ENCODE assay signal across 1 cellular context in genomic region chr12:74791365-74791764, GRCh38.
TF ChIP-seq lines count a peak whose summit lies in the region.

No MANE protein-coding gene starts in this region.

TF ChIP-seq in SK-N-SH treated with all-trans-retinoic acid at 6 μM for 48 hours, 23 proteins besides CTCF, POLR2A, EP300 and RAD21 (continued from another document):
- TF ChIP-seq TSHZ2 (CRISPR knock-in tag; IDR thresholded peaks at IDR 0.05) (no peak), BACH2 (CRISPR knock-in tag; IDR thresholded peaks at IDR 0.05; ENCODE audit: borderline replicate concordance) (no peak), GLIS3 (CRISPR knock-in tag; IDR thresholded peaks at IDR 0.05) (no peak), ZNF8 (CRISPR knock-in tag; IDR thresholded peaks at IDR 0.05) (no peak), ZNF565 (CRISPR knock-in tag; conservative IDR thresholded peaks at IDR 0.05; ENCODE audit: low read depth) (no peak), OSR1 (CRISPR knock-in tag; IDR thresholded peaks at IDR 0.05) (no peak), TCF4 (CRISPR knock-in tag; IDR thresholded peaks at IDR 0.05; ENCODE audit: borderline replicate concordance) (no peak), SNAI2 (CRISPR knock-in tag; IDR thresholded peaks at IDR 0.05) (no peak), ZFP3 (CRISPR knock-in tag; IDR thresholded peaks at IDR 0.05) (no peak), TOX (CRISPR knock-in tag; IDR thresholded peaks at IDR 0.05; ENCODE audit: borderline replicate concordance) (no peak), CREB5 (CRISPR knock-in tag; IDR thresholded peaks at IDR 0.05; ENCODE audit: low read depth) (no peak), ZNF70 (CRISPR knock-in tag; IDR thresholded peaks at IDR 0.05) (no peak), RARB (CRISPR knock-in tag; IDR thresholded peaks at IDR 0.05) (no peak), ZFP30 (CRISPR knock-in tag; IDR thresholded peaks at IDR 0.05) (no peak), PATZ1 (CRISPR knock-in tag; IDR thresholded peaks at IDR 0.05; ENCODE audit: borderline replicate concordance) (no peak)
